11 cellular contexts compared by ENCODE assay signal in the genomic region with DNA sequence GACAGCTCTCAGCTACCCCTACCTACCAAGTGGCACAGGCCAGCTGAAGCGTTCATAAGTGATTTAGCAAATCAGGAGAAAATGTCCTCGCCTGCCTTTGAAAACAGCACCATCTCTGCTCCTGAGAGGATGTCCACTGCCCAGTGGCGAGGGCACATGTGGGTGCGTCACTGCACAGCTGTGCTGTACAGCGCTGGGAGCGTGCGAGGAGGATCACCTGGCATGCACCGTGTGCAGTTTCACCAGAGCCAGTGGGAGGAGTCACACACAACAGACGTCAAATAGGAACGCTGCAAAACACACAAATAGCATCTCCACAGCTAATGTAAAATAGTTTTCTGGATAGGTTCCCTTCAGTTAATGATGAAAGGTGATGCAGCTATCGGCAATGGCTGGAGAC.
DNase-seq lines count a peak whose midpoint lies in the region; ATAC-seq and TF ChIP-seq lines count a peak whose summit lies in the region.
"Had no signal": no experiment of that assay in that cellular context is flagged by ENCODE, and none has a peak within 500 bp of the region (broad histone marks: within the 10 kb centered on the region; RNA-seq: fewer than 3 reads in every experiment).

No MANE protein-coding gene starts in this region.

- H3K27ac ChIP-seq in PC-9: peak overlapping the region; percentile 95
- peak overlapping the region; percentile 32 to 73 (median 67) for H3K27ac ChIP-seq in stomach

- H3F3A ChIP-seq in PC-9 (ENCODE audit: insufficient read depth, low read depth): peaks cover 55% of the 10 kb centered on the region

- POLR2A ChIA-PET in PC-9 (lab: Charles Lee; ENCODE audit: unreplicated experiment): interaction anchor here (0.6 kb wide), 1 partner anchor 142 kb away, joined by 6 read pairs; no protein-coding TSS in a partner anchor

- H3K4me3 ChIP-seq in PC-9 (peak overlapping the region; percentile 47; the same call in 1 of the 2 replicates), stomach (peak overlapping the region; percentile 23 to 37 (median 31))

- no peak for TF ChIP-seq EP300 in stomach (IDR thresholded peaks at IDR 0.05)

- no peak for ATAC-seq in GM21515 (IDR thresholded peaks at IDR 0.05; ENCODE audit: unreplicated experiment)

- no peak for TF ChIP-seq CTCF in PC-9 (conservative IDR thresholded peaks at IDR 0.05)
- no peak for TF ChIP-seq CTCF in glutamatergic neuron (IDR thresholded peaks at IDR 0.05; ENCODE audit: partially characterized antibody, unreplicated experiment)
- no peak for TF ChIP-seq CTCF in stomach (IDR thresholded peaks at IDR 0.05)

- peaks cover 46% of the 10 kb centered on the region for H3K4me1 ChIP-seq in PC-9 (replicated peaks; ENCODE audit: insufficient read depth)
- H3K4me1 ChIP-seq in stomach: peaks cover 15 to 66% (median 45%) of the 10 kb centered on the region in 4 donors

- peak overlapping the region; percentile 56 for H2AFZ ChIP-seq in PC-9

- peak overlapping the region; percentile 81 for H3K4me2 ChIP-seq in PC-9

- intact Hi-C loops in PC-9 (cut with micrococcal nuclease; ENCODE audit: unreplicated experiment): loop anchor here (1.0 to 2.0 kb wide), 3 partner anchors 11 to 154 kb away; a partner anchor contains a TSS
- intact Hi-C loops in stomach (cut with DNase I; ENCODE audit: low total_unique reads): no loop called here

- H3K9me3 ChIP-seq in PC-9 (ENCODE audit: insufficient read depth, low read depth) (no peaks in the 10 kb centered on the region), stomach (no peaks in the 10 kb centered on the region)
- H3K9me3 ChIP-seq: upper lobe of left lung had no signal

- peaks cover 67% of the 10 kb centered on the region for H3K4me1 Mint-ChIP-seq in glutamatergic neuron (ENCODE audit: low read depth, unreplicated experiment)

- no peak for TF ChIP-seq POLR2A in stomach (IDR thresholded peaks at IDR 0.05)

- no TSS peak for BruUV-seq in PC-9 (replicated peaks; lab: Mats Ljungman, UMichigan)

- H3K27ac Mint-ChIP-seq in glutamatergic neuron (ENCODE audit: unreplicated experiment): peak overlapping the region; percentile 48

- peak overlapping the region; percentile 46 for H3K4me3 Mint-ChIP-seq in glutamatergic neuron (ENCODE audit: unreplicated experiment)

- peak; percentile 28 to 73 for DNase-seq in NCI-H2081 (lab: John Stamatoyannopoulos, UW)
- DNase-seq in NCI-H2081 treated with DMSO at 0.1 percent for 48 hours (lab: John Stamatoyannopoulos, UW): no peak
- peak; percentile 75 to 79 for DNase-seq in PC-9
- DNase-seq in glutamatergic neuron: no peak
- DNase-seq in stomach: no peak
- no peak for DNase-seq in NOMO-1 treated with dmso at 0.1 percent for 144 hours (lab: John Stamatoyannopoulos, UW; ENCODE audit: unreplicated experiment)
- no peak for DNase-seq in T-helper 9 cell
- DNase-seq: Kasumi-1; stimulated activated CD4-positive, alpha-beta T cell treated with anti-CD3 and anti-CD28 coated beads, Interleukin-2, amount 100 ng/mL, for 48 hours; upper lobe of left lung had no signal

- H3K36me3 ChIP-seq in PC-9 (ENCODE audit: low read depth) (no peaks in the 10 kb centered on the region), stomach (no peaks in the 10 kb centered on the region)
- H3K36me3 ChIP-seq: upper lobe of left lung had no signal

- H3K27me3 ChIP-seq in PC-9 (ENCODE audit: insufficient read depth, low read depth) (no peaks in the 10 kb centered on the region), stomach (no peaks in the 10 kb centered on the region)
- H3K27me3 ChIP-seq: upper lobe of left lung had no signal

- H3K9me3 Mint-ChIP-seq in glutamatergic neuron (ENCODE audit: unreplicated experiment): peaks cover 23% of the 10 kb centered on the region

- 33 to 72% (median 57%) methylated on average over 11 of the region's 11 CpGs for WGBS in stomach, 5 donors

- no peaks in the 10 kb centered on the region for H3K9me2 ChIP-seq in PC-9 (ENCODE audit: insufficient read depth)

- no peaks in the 10 kb centered on the region for H3K36me3 Mint-ChIP-seq in glutamatergic neuron (ENCODE audit: unreplicated experiment)

- CTCF ChIA-PET in PC-9 (lab: Charles Lee): interaction anchor here (0.9 to 1.5 kb wide), 2 partner anchors 27 to 33 kb away, joined by 3 to 4 read pairs; no protein-coding TSS in a partner anchor

- peaks cover 11% of the 10 kb centered on the region for H3K27me3 Mint-ChIP-seq in glutamatergic neuron (ENCODE audit: unreplicated experiment)

- H4K20me1 ChIP-seq in PC-9 (ENCODE audit: insufficient read depth): no peaks in the 10 kb centered on the region

- peaks cover 35% of the 10 kb centered on the region for H3K79me2 ChIP-seq in PC-9 (ENCODE audit: low read depth)

Comparison
In these comparisons a context has a peak if more than half of its experiments do, and no peak if none do; other contexts are left out.
1. DNase-seq: peak in NCI-H2081 (2 of 2) and PC-9 (2 of 2); none in NCI-H2081 treated with DMSO at 0.1 percent for 48 hours (single experiment), glutamatergic neuron (single experiment), stomach (single experiment), NOMO-1 treated with dmso at 0.1 percent for 144 hours (single experiment) and T-helper 9 cell (single experiment).